Comparison of ENCODE assay signal across 1 cellular context in genomic region chr1:156691216-156691615, GRCh38.
TF ChIP-seq lines count a peak whose summit lies in the region.

No MANE protein-coding gene starts in this region.

TF ChIP-seq in GM23338, 12 proteins besides CTCF, POLR2A, EP300 and RAD21 (continued from another document):
- TF ChIP-seq, protein P1, sequence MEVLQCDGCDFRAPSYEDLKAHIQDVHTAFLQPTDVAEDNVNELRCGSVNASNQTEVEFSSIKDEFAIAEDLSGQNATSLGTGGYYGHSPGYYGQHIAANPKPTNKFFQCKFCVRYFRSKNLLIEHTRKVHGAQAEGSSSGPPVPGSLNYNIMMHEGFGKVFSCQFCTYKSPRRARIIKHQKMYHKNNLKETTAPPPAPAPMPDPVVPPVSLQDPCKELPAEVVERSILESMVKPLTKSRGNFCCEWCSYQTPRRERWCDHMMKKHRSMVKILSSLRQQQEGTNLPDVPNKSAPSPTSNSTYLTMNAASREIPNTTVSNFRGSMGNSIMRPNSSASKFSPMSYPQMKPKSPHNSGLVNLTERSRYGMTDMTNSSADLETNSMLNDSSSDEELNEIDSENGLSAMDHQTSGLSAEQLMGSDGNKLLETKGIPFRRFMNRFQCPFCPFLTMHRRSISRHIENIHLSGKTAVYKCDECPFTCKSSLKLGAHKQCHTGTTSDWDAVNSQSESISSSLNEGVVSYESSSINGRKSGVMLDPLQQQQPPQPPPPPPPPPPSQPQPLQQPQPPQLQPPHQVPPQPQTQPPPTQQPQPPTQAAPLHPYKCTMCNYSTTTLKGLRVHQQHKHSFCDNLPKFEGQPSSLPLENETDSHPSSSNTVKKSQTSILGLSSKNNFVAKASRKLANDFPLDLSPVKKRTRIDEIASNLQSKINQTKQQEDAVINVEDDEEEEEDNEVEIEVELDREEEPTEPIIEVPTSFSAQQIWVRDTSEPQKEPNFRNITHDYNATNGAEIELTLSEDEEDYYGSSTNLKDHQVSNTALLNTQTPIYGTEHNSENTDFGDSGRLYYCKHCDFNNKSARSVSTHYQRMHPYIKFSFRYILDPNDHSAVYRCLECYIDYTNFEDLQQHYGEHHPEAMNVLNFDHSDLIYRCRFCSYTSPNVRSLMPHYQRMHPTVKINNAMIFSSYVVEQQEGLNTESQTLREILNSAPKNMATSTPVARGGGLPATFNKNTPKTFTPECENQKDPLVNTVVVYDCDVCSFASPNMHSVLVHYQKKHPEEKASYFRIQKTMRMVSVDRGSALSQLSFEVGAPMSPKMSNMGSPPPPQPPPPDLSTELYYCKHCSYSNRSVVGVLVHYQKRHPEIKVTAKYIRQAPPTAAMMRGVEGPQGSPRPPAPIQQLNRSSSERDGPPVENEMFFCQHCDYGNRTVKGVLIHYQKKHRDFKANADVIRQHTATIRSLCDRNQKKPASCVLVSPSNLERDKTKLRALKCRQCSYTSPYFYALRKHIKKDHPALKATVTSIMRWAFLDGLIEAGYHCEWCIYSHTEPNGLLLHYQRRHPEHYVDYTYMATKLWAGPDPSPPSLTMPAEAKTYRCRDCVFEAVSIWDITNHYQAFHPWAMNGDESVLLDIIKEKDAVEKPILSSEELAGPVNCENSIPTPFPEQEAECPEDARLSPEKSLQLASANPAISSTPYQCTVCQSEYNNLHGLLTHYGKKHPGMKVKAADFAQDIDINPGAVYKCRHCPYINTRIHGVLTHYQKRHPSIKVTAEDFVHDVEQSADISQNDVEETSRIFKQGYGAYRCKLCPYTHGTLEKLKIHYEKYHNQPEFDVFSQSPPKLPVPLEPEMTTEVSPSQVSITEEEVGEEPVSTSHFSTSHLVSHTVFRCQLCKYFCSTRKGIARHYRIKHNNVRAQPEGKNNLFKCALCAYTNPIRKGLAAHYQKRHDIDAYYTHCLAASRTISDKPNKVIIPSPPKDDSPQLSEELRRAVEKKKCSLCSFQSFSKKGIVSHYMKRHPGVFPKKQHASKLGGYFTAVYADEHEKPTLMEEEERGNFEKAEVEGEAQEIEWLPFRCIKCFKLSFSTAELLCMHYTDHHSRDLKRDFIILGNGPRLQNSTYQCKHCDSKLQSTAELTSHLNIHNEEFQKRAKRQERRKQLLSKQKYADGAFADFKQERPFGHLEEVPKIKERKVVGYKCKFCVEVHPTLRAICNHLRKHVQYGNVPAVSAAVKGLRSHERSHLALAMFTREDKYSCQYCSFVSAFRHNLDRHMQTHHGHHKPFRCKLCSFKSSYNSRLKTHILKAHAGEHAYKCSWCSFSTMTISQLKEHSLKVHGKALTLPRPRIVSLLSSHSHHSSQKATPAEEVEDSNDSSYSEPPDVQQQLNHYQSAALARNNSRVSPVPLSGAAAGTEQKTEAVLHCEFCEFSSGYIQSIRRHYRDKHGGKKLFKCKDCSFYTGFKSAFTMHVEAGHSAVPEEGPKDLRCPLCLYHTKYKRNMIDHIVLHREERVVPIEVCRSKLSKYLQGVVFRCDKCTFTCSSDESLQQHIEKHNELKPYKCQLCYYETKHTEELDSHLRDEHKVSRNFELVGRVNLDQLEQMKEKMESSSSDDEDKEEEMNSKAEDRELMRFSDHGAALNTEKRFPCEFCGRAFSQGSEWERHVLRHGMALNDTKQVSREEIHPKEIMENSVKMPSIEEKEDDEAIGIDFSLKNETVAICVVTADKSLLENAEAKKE (CRISPR knock-in tag; IDR thresholded peaks at IDR 0.05), result no peak
- TF ChIP-seq ZNF114 (CRISPR knock-in tag; IDR thresholded peaks at IDR 0.05), result no peak
- no peak for TF ChIP-seq JUNB (IDR thresholded peaks at IDR 0.05; ENCODE audit: unreplicated experiment)
- no peak for TF ChIP-seq ZNF331 (CRISPR knock-in tag; IDR thresholded peaks at IDR 0.05; ENCODE audit: low read depth)
- TF ChIP-seq STAT1 (IDR thresholded peaks at IDR 0.05; ENCODE audit: unreplicated experiment), result no peak
- TF ChIP-seq, protein P2, sequence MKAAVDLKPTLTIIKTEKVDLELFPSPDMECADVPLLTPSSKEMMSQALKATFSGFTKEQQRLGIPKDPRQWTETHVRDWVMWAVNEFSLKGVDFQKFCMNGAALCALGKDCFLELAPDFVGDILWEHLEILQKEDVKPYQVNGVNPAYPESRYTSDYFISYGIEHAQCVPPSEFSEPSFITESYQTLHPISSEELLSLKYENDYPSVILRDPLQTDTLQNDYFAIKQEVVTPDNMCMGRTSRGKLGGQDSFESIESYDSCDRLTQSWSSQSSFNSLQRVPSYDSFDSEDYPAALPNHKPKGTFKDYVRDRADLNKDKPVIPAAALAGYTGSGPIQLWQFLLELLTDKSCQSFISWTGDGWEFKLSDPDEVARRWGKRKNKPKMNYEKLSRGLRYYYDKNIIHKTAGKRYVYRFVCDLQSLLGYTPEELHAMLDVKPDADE (IDR thresholded peaks at IDR 0.05), result no peak
- no peak for TF ChIP-seq CREB1 (CRISPR knock-in tag; IDR thresholded peaks at IDR 0.05; ENCODE audit: low read depth)
- no peak for TF ChIP-seq EZH2 (IDR thresholded peaks at IDR 0.05; ENCODE audit: low read depth, unreplicated experiment)
- no peak for TF ChIP-seq NANOG (IDR thresholded peaks at IDR 0.05; ENCODE audit: borderline replicate concordance)
- TF ChIP-seq POLR2AphosphoS5 (IDR thresholded peaks at IDR 0.05; ENCODE audit: low read depth), result no peak
- TF ChIP-seq, protein P3, sequence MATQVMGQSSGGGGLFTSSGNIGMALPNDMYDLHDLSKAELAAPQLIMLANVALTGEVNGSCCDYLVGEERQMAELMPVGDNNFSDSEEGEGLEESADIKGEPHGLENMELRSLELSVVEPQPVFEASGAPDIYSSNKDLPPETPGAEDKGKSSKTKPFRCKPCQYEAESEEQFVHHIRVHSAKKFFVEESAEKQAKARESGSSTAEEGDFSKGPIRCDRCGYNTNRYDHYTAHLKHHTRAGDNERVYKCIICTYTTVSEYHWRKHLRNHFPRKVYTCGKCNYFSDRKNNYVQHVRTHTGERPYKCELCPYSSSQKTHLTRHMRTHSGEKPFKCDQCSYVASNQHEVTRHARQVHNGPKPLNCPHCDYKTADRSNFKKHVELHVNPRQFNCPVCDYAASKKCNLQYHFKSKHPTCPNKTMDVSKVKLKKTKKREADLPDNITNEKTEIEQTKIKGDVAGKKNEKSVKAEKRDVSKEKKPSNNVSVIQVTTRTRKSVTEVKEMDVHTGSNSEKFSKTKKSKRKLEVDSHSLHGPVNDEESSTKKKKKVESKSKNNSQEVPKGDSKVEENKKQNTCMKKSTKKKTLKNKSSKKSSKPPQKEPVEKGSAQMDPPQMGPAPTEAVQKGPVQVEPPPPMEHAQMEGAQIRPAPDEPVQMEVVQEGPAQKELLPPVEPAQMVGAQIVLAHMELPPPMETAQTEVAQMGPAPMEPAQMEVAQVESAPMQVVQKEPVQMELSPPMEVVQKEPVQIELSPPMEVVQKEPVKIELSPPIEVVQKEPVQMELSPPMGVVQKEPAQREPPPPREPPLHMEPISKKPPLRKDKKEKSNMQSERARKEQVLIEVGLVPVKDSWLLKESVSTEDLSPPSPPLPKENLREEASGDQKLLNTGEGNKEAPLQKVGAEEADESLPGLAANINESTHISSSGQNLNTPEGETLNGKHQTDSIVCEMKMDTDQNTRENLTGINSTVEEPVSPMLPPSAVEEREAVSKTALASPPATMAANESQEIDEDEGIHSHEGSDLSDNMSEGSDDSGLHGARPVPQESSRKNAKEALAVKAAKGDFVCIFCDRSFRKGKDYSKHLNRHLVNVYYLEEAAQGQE (IDR thresholded peaks at IDR 0.05; ENCODE audit: unreplicated experiment), result no peak
